ENCODE assay signal across 27 cellular contexts in the genomic region with DNA sequence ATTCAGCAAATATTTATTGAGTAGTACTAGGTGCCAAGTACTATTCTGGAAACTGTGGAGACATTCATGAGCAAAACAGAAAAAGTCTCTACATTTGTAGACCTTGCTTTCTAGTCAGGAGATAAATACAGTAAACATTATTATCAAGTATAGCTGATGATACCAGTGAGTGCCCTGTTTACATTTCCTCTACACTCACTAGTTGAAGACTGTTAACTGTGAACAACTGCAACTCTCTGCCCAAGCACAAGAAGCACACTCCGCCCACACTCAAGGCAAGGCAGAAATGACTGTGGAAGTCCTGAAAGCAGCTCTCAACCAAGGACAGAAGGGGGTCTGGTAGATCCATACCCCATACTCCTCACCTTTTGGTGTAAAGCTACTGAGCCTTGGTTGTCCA.
"Had no signal": no experiment of that assay in that cellular context is flagged by ENCODE, and none has a peak within 500 bp of the region (broad histone marks: within the 10 kb centered on the region; RNA-seq: fewer than 3 reads in every experiment).

No MANE protein-coding gene starts in this region.

- H3K4me3 ChIP-seq: psoas muscle, right lobe of liver, sigmoid colon, stomach, thoracic aorta, thyroid gland, tibial nerve, upper lobe of left lung, vagina had no signal

- H3K9me3 ChIP-seq: neutrophil, psoas muscle, right lobe of liver, sigmoid colon, stomach, thoracic aorta, thyroid gland, tibial nerve, upper lobe of left lung, vagina had no signal

- H3K27me3 ChIP-seq: neutrophil, right lobe of liver, sigmoid colon, stomach, thyroid gland, tibial nerve, upper lobe of left lung, vagina had no signal

- H2AFZ ChIP-seq: parathyroid adenoma had no signal

- ATAC-seq: naive thymus-derived CD8-positive, alpha-beta T cell; natural killer cell treated with Interleukin-12 subunit alpha and Interleukin-12 subunit beta and Interleukin-15 and Interleukin-18, amount 100 ng/mL, for 72 hours; psoas muscle; right cardiac atrium; right lobe of liver; stimulated activated effector memory CD8-positive, alpha-beta T cell treated with anti-CD3 and anti-CD28 coated beads, Interleukin-12 subunit alpha, Interleukin-12 subunit beta, amount 100 ng/mL, for 72 hours; stimulated activated naive B cell treated with anti-CD40 and anti-IgM and Interleukin-4, amounts not matched to agents 10 μg/mL and 1 μg/mL and 100 μg/mL, for 72 hours had no signal

- H3K27ac ChIP-seq: neutrophil, parathyroid adenoma, psoas muscle, right lobe of liver, sigmoid colon, stomach, thoracic aorta, thyroid gland, tibial nerve, upper lobe of left lung, vagina had no signal

- DNase-seq: naive thymus-derived CD8-positive, alpha-beta T cell; nephron progenitor cell; nucleus accumbens; posterior cingulate gyrus; psoas muscle; right cardiac atrium; right lobe of liver; sigmoid colon; small intestine; stimulated activated CD4-positive, alpha-beta T cell treated with anti-CD3 and anti-CD28 coated beads, Interleukin-15, amount 100 ng/mL, for 24 hours; stimulated activated CD4-positive, alpha-beta T cell treated with anti-CD3 and anti-CD28 coated beads, Interleukin-2, amount 100 ng/mL, for 24 hours; stimulated activated CD4-positive, alpha-beta T cell treated with anti-CD3 and anti-CD28 coated beads, Interleukin-2, amount 100 ng/mL, for 48 hours; stimulated activated CD4-positive, alpha-beta T cell treated with anti-CD3 and anti-CD28 coated beads, Interleukin-4, amount 100 ng/mL, for 24 hours; stimulated activated naive B cell treated with anti-CD40 and anti-IgM and Interleukin-4, amounts not matched to agents 10 μg/mL and 1 μg/mL and 100 μg/mL, for 72 hours; stimulated activated naive CD4-positive, alpha-beta T cell treated with Interleukin-2 at 50 U/mL for 16 hours; stomach; thyroid gland; trophoblast cell; upper lobe of left lung had no signal

- H3K79me2 ChIP-seq: parathyroid adenoma had no signal

- FAIRE-seq: small intestine, urothelium cell line had no signal

- H3K36me3 ChIP-seq: neutrophil, right lobe of liver, sigmoid colon, stomach, thoracic aorta, thyroid gland, tibial nerve, upper lobe of left lung, vagina had no signal

- H3K4me1 ChIP-seq: parathyroid adenoma, psoas muscle, right lobe of liver, sigmoid colon, thyroid gland, tibial nerve, upper lobe of left lung, vagina had no signal
